16 cellular contexts compared by ENCODE assay signal in genomic region chrX:29826651-29827206, GRCh38.
DNase-seq lines count a peak whose midpoint lies in the region; ATAC-seq and TF ChIP-seq lines count a peak whose summit lies in the region.
"Had no signal": no experiment of that assay in that cellular context is flagged by ENCODE, and none has a peak within 500 bp of the region (broad histone marks: within the 10 kb centered on the region; RNA-seq: fewer than 3 reads in every experiment).

No MANE protein-coding gene starts in this region.

- no peaks in the 10 kb centered on the region for H4K20me1 ChIP-seq in osteoblast (ENCODE audit: insufficient read depth, low read length)
- H4K20me1 ChIP-seq: BLaER1 had no signal

- H3K79me2 ChIP-seq in osteoblast (ENCODE audit: insufficient read depth, low read length), result no peaks in the 10 kb centered on the region

- H2AFZ ChIP-seq in osteoblast (ENCODE audit: low read length), result no peak overlapping the region

- DNase-seq in EH (ENCODE audit: low read depth) (peak; percentile 19), M059J (ENCODE audit: low read depth) (peak; percentile 65), astrocyte of the spinal cord (ENCODE audit: low read depth, low spot score) (peak; percentile 23), iris pigment epithelial cell (ENCODE audit: low read depth) (peak; percentile 9), COLO829 (ENCODE audit: low spot score) (no peak), osteoblast (ENCODE audit: insufficient read length, low spot score, missing footprints) (no peak)
- no peak for DNase-seq in stimulated activated CD4-positive, alpha-beta T cell treated with anti-CD3 and anti-CD28 coated beads, Interleukin-15, amount 100 ng/mL, for 24 hours
- DNase-seq: AML-193; Calu3; CD8-positive, alpha-beta memory T cell; DMS79; EL; KBM-7 had no signal

- no peaks in the 10 kb centered on the region for H3K4me1 ChIP-seq in osteoblast (ENCODE audit: insufficient read depth, low read length)

- H3K4me2 ChIP-seq in osteoblast (ENCODE audit: insufficient read depth, low read length), result no peak overlapping the region
- H3K4me2 ChIP-seq: BLaER1 had no signal

- TF ChIP-seq CTCF in astrocyte of the spinal cord (IDR thresholded peaks at IDR 0.05; ENCODE audit: low read depth, low read length) (no peak), osteoblast (IDR thresholded peaks at IDR 0.05; ENCODE audit: extremely low read depth, low read depth, low read length) (no peak)

- H3K9me3 ChIP-seq in osteoblast (ENCODE audit: low read depth, low read length), result no peaks in the 10 kb centered on the region
- H3K9me3 ChIP-seq: HAP-1 had no signal

- no peaks in the 10 kb centered on the region for H3K27me3 ChIP-seq in osteoblast (ENCODE audit: insufficient read depth, low read length)
- H3K27me3 ChIP-seq: BLaER1 had no signal

- H3K4me3 ChIP-seq in astrocyte of the spinal cord (ENCODE audit: low read depth, low read length) (no peak overlapping the region), osteoblast (ENCODE audit: insufficient read depth, low read length) (no peak overlapping the region)
- H3K4me3 ChIP-seq: BLaER1, HAP-1 had no signal

- no peak for ATAC-seq in GM21529 (IDR thresholded peaks at IDR 0.05; ENCODE audit: unreplicated experiment)

- no peaks in the 10 kb centered on the region for H3K36me3 ChIP-seq in osteoblast (ENCODE audit: insufficient read depth, low read length)
- H3K36me3 ChIP-seq: BLaER1, HAP-1 had no signal

- no peak overlapping the region for H3K27ac ChIP-seq in osteoblast (ENCODE audit: low read depth, low read length)
- H3K27ac ChIP-seq: BLaER1 had no signal

- in situ Hi-C loops in astrocyte of the spinal cord (cut with HindIII; ENCODE audit: low sequenced_read_pairs), result no loop called here

Comparison
In these comparisons a context has a peak if more than half of its experiments do, and no peak if none do; other contexts are left out.
1. DNase-seq: peak in EH (single experiment), M059J (single experiment), astrocyte of the spinal cord (single experiment) and iris pigment epithelial cell (single experiment); none in stimulated activated CD4-positive, alpha-beta T cell treated with anti-CD3 and anti-CD28 coated beads, Interleukin-15, amount 100 ng/mL, for 24 hours (single experiment), COLO829 (single experiment) and osteoblast (single experiment).